ENCODE assay signal across 11 cellular contexts in genomic region chr3:151976211-151977050, GRCh38.
A peak's percentile ranks its signal among the peaks of the same experiment; 100 is the strongest.
DNase-seq lines count a peak whose midpoint lies in the region; ATAC-seq, FAIRE-seq and TF ChIP-seq lines count a peak whose summit lies in the region.
"Had no signal": no experiment of that assay in that cellular context is flagged by ENCODE, and none has a peak within 500 bp of the region (broad histone marks: within the 10 kb centered on the region; RNA-seq: fewer than 3 reads in every experiment).

No MANE protein-coding gene starts in this region.

- H3K27ac Mint-ChIP-seq in astrocyte (ENCODE audit: unreplicated experiment) = peak overlapping the region; percentile 87

- H2AFZ ChIP-seq in astrocyte (ENCODE audit: low read depth, low read length) = no peak overlapping the region

- DNase-seq in AG09309 (ENCODE audit: low read depth) (peak; percentile 96), HTR-8/SVneo (ENCODE audit: insufficient read length, low spot score) (peak; percentile 84), astrocyte (ENCODE audit: low read depth) (peak; percentile 99), kidney tubule cell (ENCODE audit: low spot score) (peak; percentile 96), NCI-H2227 treated with DMSO at 0.1 percent for 48 hours (lab: John Stamatoyannopoulos, UW) (no peak), occipital lobe (lab: John Stamatoyannopoulos, UW) (no peak)
- DNase-seq: activated CD4-positive, alpha-beta T cell treated with anti-CD3 and anti-CD28 coated beads for 1 hour; cerebellar nuclear complex; NCI-H1417 had no signal

- H3K9me3 Mint-ChIP-seq in astrocyte (ENCODE audit: unreplicated experiment) = no peaks in the 10 kb centered on the region

- H3K4me1 Mint-ChIP-seq in astrocyte (ENCODE audit: low read depth, unreplicated experiment) = peaks cover 25% of the 10 kb centered on the region

- H3K36me3 Mint-ChIP-seq in astrocyte (ENCODE audit: low read depth, unreplicated experiment) = no peaks in the 10 kb centered on the region

- no peaks in the 10 kb centered on the region for H3K79me2 ChIP-seq in astrocyte (ENCODE audit: insufficient read depth, low read length)

- no peak overlapping the region for H3K9ac ChIP-seq in astrocyte (ENCODE audit: low read length)

- no peaks in the 10 kb centered on the region for H3K27me3 Mint-ChIP-seq in astrocyte (ENCODE audit: low read depth, unreplicated experiment)

- H3K4me3 ChIP-seq in AG09309 (ENCODE audit: control insufficient read depth, low read depth, low read length) (no peak overlapping the region), astrocyte (ENCODE audit: insufficient read depth, low read depth, low read length) (no peak overlapping the region)

- no peak for ATAC-seq in GM19023 (IDR thresholded peaks at IDR 0.05; ENCODE audit: unreplicated experiment)
- no peak for ATAC-seq in GM21381 (IDR thresholded peaks at IDR 0.05; ENCODE audit: unreplicated experiment)

- no peaks in the 10 kb centered on the region for H3K36me3 ChIP-seq in astrocyte (ENCODE audit: insufficient read depth, low read length)

- H3K27ac ChIP-seq in astrocyte (ENCODE audit: low read depth, low read length) = peak overlapping the region; percentile 50

- no peaks in the 10 kb centered on the region for H3K9me3 ChIP-seq in astrocyte (ENCODE audit: insufficient read depth, low read depth, low read length)

- H3K4me1 ChIP-seq in astrocyte (ENCODE audit: insufficient read depth, low read length) = peaks cover 20% of the 10 kb centered on the region

- H3K4me2 ChIP-seq in astrocyte (ENCODE audit: low read length) = peak overlapping the region; percentile 27

- FAIRE-seq in HTR-8/SVneo (lab: Jason Lieb, UNC) (peak; percentile 92), astrocyte (lab: Jason Lieb, UNC) (peak; percentile 99)

- TF ChIP-seq CTCF in AG09309 (IDR thresholded peaks at IDR 0.05; ENCODE audit: control insufficient read depth, insufficient read depth, low read depth, low read length, missing control alignments) (no peak), astrocyte (IDR thresholded peaks at IDR 0.05; ENCODE audit: insufficient read depth, low read depth, low read length) (no peak)

- H3K27me3 ChIP-seq in astrocyte (ENCODE audit: insufficient read depth, low read length) = no peaks in the 10 kb centered on the region

- H4K20me1 ChIP-seq in astrocyte (ENCODE audit: insufficient read depth, low read length) = no peaks in the 10 kb centered on the region

- peak overlapping the region; percentile 21 for H3K4me3 Mint-ChIP-seq in astrocyte (ENCODE audit: unreplicated experiment)

Comparison
In these comparisons a context has a peak if more than half of its experiments do, and no peak if none do; other contexts are left out.
1. DNase-seq: peak in AG09309 (single experiment), HTR-8/SVneo (single experiment), astrocyte (single experiment) and kidney tubule cell (single experiment); none in NCI-H2227 treated with DMSO at 0.1 percent for 48 hours (single experiment) and occipital lobe (single experiment).